In genomic region chr14:74739293-74740030, GRCh38 we compare ENCODE assay signal across 12 cellular contexts.
"Had no signal": no experiment of that assay in that cellular context is flagged by ENCODE, and none has a peak within 500 bp of the region (broad histone marks: within the 10 kb centered on the region; RNA-seq: fewer than 3 reads in every experiment).

No MANE protein-coding gene starts in this region.

- H3K4me1 Mint-ChIP-seq: naive B cell; stimulated activated effector memory CD8-positive, alpha-beta T cell treated with anti-CD3 and anti-CD28 coated beads, Interleukin-12 subunit alpha, Interleukin-12 subunit beta, amount 100 ng/mL, for 72 hours had no signal

- H3K27ac Mint-ChIP-seq: activated naive CD8-positive, alpha-beta T cell treated with anti-CD3 and anti-CD28 coated beads for 36 hours; stimulated activated effector memory CD8-positive, alpha-beta T cell treated with anti-CD3 and anti-CD28 coated beads, Interleukin-12 subunit alpha, Interleukin-12 subunit beta, amount 100 ng/mL, for 72 hours had no signal

- H3K9me3 Mint-ChIP-seq: activated naive CD8-positive, alpha-beta T cell treated with anti-CD3 and anti-CD28 coated beads for 36 hours; activated T-cell treated with anti-CD3 and anti-CD28 coated beads, Interleukin-2, amount 50 U/mL, for 4 hours; naive B cell; stimulated activated effector memory CD8-positive, alpha-beta T cell treated with anti-CD3 and anti-CD28 coated beads, Interleukin-12 subunit alpha, Interleukin-12 subunit beta, amount 100 ng/mL, for 72 hours had no signal

- ATAC-seq: activated T-cell treated with anti-CD3 and anti-CD28 coated beads, Interleukin-2, amount 50 U/mL, for 4 hours; left cardiac atrium; lower lobe of right lung; stimulated activated effector memory CD8-positive, alpha-beta T cell treated with anti-CD3 and anti-CD28 coated beads, Interleukin-12 subunit alpha, Interleukin-12 subunit beta, amount 100 ng/mL, for 72 hours had no signal

- H3K4me3 ChIP-seq: breast epithelium, lower lobe of right lung, transverse colon had no signal

- DNase-seq: activated CD4-positive, alpha-beta T cell treated with anti-CD3 and anti-CD28 coated beads, Interleukin-2, amount 50 U/mL, for 4 hours; activated CD4-positive, CD25-positive, alpha-beta regulatory T cell treated with anti-CD3 and anti-CD28 coated beads, Interleukin-2, amount 50 U/mL, for 72 hours; activated gamma-delta T cell treated with Interleukin-2 at 50 U/mL for 16 hours; activated naive CD8-positive, alpha-beta T cell treated with anti-CD3 and anti-CD28 coated beads for 36 hours; activated T-cell treated with anti-CD3 and anti-CD28 coated beads, Interleukin-2, amount 50 U/mL, for 4 hours; left cardiac atrium; lower lobe of right lung; naive B cell; small intestine; transverse colon had no signal

- H3K27me3 Mint-ChIP-seq: activated naive CD8-positive, alpha-beta T cell treated with anti-CD3 and anti-CD28 coated beads for 36 hours; naive B cell had no signal

- H3K4me3 Mint-ChIP-seq: activated naive CD8-positive, alpha-beta T cell treated with anti-CD3 and anti-CD28 coated beads for 36 hours; activated T-cell treated with anti-CD3 and anti-CD28 coated beads, Interleukin-2, amount 50 U/mL, for 4 hours; naive B cell; stimulated activated effector memory CD8-positive, alpha-beta T cell treated with anti-CD3 and anti-CD28 coated beads, Interleukin-12 subunit alpha, Interleukin-12 subunit beta, amount 100 ng/mL, for 72 hours had no signal
